8 cellular contexts compared by ENCODE assay signal in the genomic region with DNA sequence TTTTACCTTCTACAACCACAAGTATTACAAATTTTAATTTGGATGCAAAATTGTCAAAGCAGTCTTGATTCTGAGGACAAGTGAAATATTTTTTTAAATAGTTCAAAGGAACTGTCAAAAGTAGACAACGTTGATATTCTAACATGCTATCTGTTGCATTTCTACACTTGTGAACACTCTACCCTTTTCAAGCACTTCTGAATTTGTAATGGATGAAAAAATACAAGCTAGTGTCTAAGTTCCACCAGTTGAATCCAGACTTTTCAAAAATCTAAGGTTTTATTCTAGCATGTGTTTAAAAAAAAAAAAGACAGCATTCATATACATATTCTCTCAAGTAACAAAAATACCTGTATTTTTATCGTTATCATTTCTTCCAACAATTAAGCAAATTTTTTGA. TPM values are rescaled to one million over a fixed set of nuclear protein-coding genes. Genes with fewer than 3 reads are reported as not detected.
A peak's percentile ranks its signal among the peaks of the same experiment; 100 is the strongest.
DNase-seq lines count a peak whose midpoint lies in the region; ATAC-seq and TF ChIP-seq lines count a peak whose summit lies in the region.

No MANE protein-coding gene starts in this region.

- intact Hi-C loops in Caco-2 (cut with micrococcal nuclease; ENCODE audit: unreplicated experiment): no loop called here

- TSS peak; percentile 53 for BruUV-seq in Caco-2 (replicated peaks; lab: Mats Ljungman, UMichigan)

- H2AFZ ChIP-seq in MM.1S (ENCODE audit: low read length) (no peak overlapping the region), neuron (ENCODE audit: low read depth, low read length) (no peak overlapping the region)

- H4K20me1 ChIP-seq in MM.1S (ENCODE audit: insufficient read depth, low read length): peaks cover 18% of the 10 kb centered on the region; the same call in 1 of the 2 replicates

- H3K27ac Mint-ChIP-seq in Caco-2 (ENCODE audit: unreplicated experiment): no peak overlapping the region

- H3K9me3 ChIP-seq in Caco-2 (no peaks in the 10 kb centered on the region), MM.1S (replicated peaks; ENCODE audit: insufficient read depth, low read length) (no peaks in the 10 kb centered on the region), endocrine pancreas (ENCODE audit: control insufficient read depth, low read length) (no peaks in the 10 kb centered on the region), neuron (ENCODE audit: low read length) (no peaks in the 10 kb centered on the region)

- no peak for ATAC-seq in HG03432 (IDR thresholded peaks at IDR 0.05; ENCODE audit: unreplicated experiment)
- no peak for ATAC-seq in GM21367 (IDR thresholded peaks at IDR 0.05; ENCODE audit: unreplicated experiment)

- peak overlapping the region; percentile 83 for H3K4me2 ChIP-seq in MM.1S (ENCODE audit: low read depth, low read length)

- TF ChIP-seq CTCF in Caco-2 (IDR thresholded peaks at IDR 0.05; ENCODE audit: insufficient read depth in 1 of 2, low read depth in 1 of 2, low read length in 1 of 2, severe bottlenecking in 1 of 2, unreplicated experiment in 1 of 2) (no peak), MM.1S (IDR thresholded peaks at IDR 0.05; ENCODE audit: low read length) (no peak)

- no peaks in the 10 kb centered on the region for H3K9me3 Mint-ChIP-seq in Caco-2 (ENCODE audit: unreplicated experiment)

- no peak overlapping the region for H3K4me3 Mint-ChIP-seq in Caco-2 (ENCODE audit: unreplicated experiment)

- peaks cover 26% of the 10 kb centered on the region for H3K36me3 Mint-ChIP-seq in Caco-2 (ENCODE audit: insufficient read depth, unreplicated experiment)

- H3K36me3 ChIP-seq in Caco-2 (ENCODE audit: control insufficient read depth, insufficient read depth, low read length) (no peaks in the 10 kb centered on the region), MM.1S (replicated peaks; ENCODE audit: insufficient read depth, low read length) (no peaks in the 10 kb centered on the region), endocrine pancreas (ENCODE audit: control insufficient read depth, insufficient read depth, low read length) (no peaks in the 10 kb centered on the region), neuron (ENCODE audit: insufficient read depth, low read length) (peaks cover 20% of the 10 kb centered on the region)

- peaks cover under 1% of the 10 kb centered on the region for H3K4me1 ChIP-seq in Caco-2
- H3K4me1 ChIP-seq in MM.1S (ENCODE audit: low read length): peaks cover 18% of the 10 kb centered on the region
- H3K4me1 ChIP-seq in endocrine pancreas (ENCODE audit: control insufficient read depth, insufficient read depth, low read length): peaks cover 17% of the 10 kb centered on the region
- H3K4me1 ChIP-seq in neuron (ENCODE audit: insufficient read depth, low read length): peaks cover 17% of the 10 kb centered on the region

- CTCF ChIA-PET in Caco-2 (lab: Charles Lee): no interaction called here

- no peaks in the 10 kb centered on the region for H3K9me2 ChIP-seq in MM.1S (replicated peaks; ENCODE audit: insufficient read depth, low read length)

- H3K4me1 Mint-ChIP-seq in Caco-2 (ENCODE audit: low read depth, unreplicated experiment): peaks cover 16% of the 10 kb centered on the region

- no peak overlapping the region for H3K27ac ChIP-seq in MM.1S (ENCODE audit: low read length)

- H3K4me3 ChIP-seq in Caco-2 (ENCODE audit: low read depth, low read length) (peak overlapping the region; percentile 95), MM.1S (ENCODE audit: low read length) (peak overlapping the region; percentile 91), endocrine pancreas (ENCODE audit: control insufficient read depth, insufficient read depth, low read length) (peak overlapping the region; percentile 97), neuron (ENCODE audit: low read length) (peak overlapping the region; percentile 93)

- no peaks in the 10 kb centered on the region for H3K27me3 ChIP-seq in Caco-2 (replicated peaks; ENCODE audit: control insufficient read depth, insufficient read depth, low read length)
- no peaks in the 10 kb centered on the region for H3K27me3 ChIP-seq in MM.1S (replicated peaks; ENCODE audit: insufficient read depth, low read length)
- H3K27me3 ChIP-seq in endocrine pancreas (ENCODE audit: control insufficient read depth, insufficient read depth, low read length): no peaks in the 10 kb centered on the region
- no peaks in the 10 kb centered on the region for H3K27me3 ChIP-seq in neuron (ENCODE audit: insufficient read depth, low read length)

- POLR2A ChIA-PET in Caco-2 (lab: Charles Lee): no interaction called here

- H3K9ac ChIP-seq in MM.1S (ENCODE audit: low read length) (peak overlapping the region; percentile 86; the same call in 1 of the 2 replicates), endocrine pancreas (ENCODE audit: control insufficient read depth, insufficient read depth, low read length) (no peak overlapping the region)

- peaks cover 89% of the 10 kb centered on the region for H3K79me2 ChIP-seq in MM.1S (ENCODE audit: low read length)

- DNase-seq in Caco-2 (no peak), MM.1S (no peak), HuH-7.5 (ENCODE audit: low spot score) (no peak), 8988T (no peak)

- peaks cover 23% of the 10 kb centered on the region for H3F3A ChIP-seq in MM.1S (ENCODE audit: insufficient read depth, low read length)

- H3K27me3 Mint-ChIP-seq in Caco-2 (ENCODE audit: insufficient read depth, unreplicated experiment): no peaks in the 10 kb centered on the region

RNA-seq across cellular contexts. Expression of a gene that starts 2.1 kb away (rescaled TPM):
- 34.2 and 35.9 TPM in 2 replicates for total RNA-seq in Caco-2 (2022)

RNA-seq across cellular contexts. Expression of a gene that starts 2.5 kb away (rescaled TPM):
- total RNA-seq in Caco-2 (2022): 40.4 and 45.3 TPM in 2 replicates

RNA-seq across cellular contexts. Expression of a gene that starts 41.4 kb away (rescaled TPM):
- total RNA-seq in Caco-2 (2022): 38.5 and 40.0 TPM in 2 replicates
